Comparison of ENCODE assay signal across 13 cellular contexts in genomic region chr5:76720988-76721569, GRCh38. TPM values are rescaled to one million over a fixed set of nuclear protein-coding genes. Genes with fewer than 3 reads are reported as not detected.
A peak's percentile ranks its signal among the peaks of the same experiment; 100 is the strongest.
DNase-seq lines count a peak whose midpoint lies in the region; ATAC-seq and TF ChIP-seq lines count a peak whose summit lies in the region.
"Had no signal": no experiment of that assay in that cellular context is flagged by ENCODE, and none has a peak within 500 bp of the region (broad histone marks: within the 10 kb centered on the region; RNA-seq: fewer than 3 reads in every experiment).

No MANE protein-coding gene starts in this region.

- WGBS in esophagus squamous epithelium, 2 donors = 53 to 67% methylated on average over 10 of the region's 10 CpGs

- H3K9ac ChIP-seq in OCI-LY3 (ENCODE audit: low read length) = peak overlapping the region; percentile 17; the same call in 1 of the 2 replicates

- intact Hi-C loops in sciatic nerve (cut with DNase I) = no loop called here
- intact Hi-C loops in esophagus squamous epithelium (cut with DNase I) = no loop called here
- intact Hi-C loops in left ventricle myocardium inferior (cut with micrococcal nuclease) = no loop called here

- H2AFZ ChIP-seq in OCI-LY3 (ENCODE audit: low read depth, low read length) = no peak overlapping the region

- H3K27me3 ChIP-seq in OCI-LY3 (ENCODE audit: low read depth, low read length) (peaks cover 5% of the 10 kb centered on the region; the same call in 1 of the 2 replicates), esophagus squamous epithelium (peaks cover 0 to 24% (median 0%) of the 10 kb centered on the region in 4 donors), left ventricle myocardium inferior (ENCODE audit: low read depth) (peaks cover 20% of the 10 kb centered on the region)

- peak overlapping the region; percentile 74 for H3K4me2 ChIP-seq in OCI-LY3 (ENCODE audit: low read length)

- no peaks in the 10 kb centered on the region for H3K79me2 ChIP-seq in OCI-LY3 (ENCODE audit: low read length)

- no peak for TF ChIP-seq POLR2A in esophagus squamous epithelium (IDR thresholded peaks at IDR 0.05)

- H3K36me3 ChIP-seq in OCI-LY3 (replicated peaks; ENCODE audit: low read depth, low read length) = no peaks in the 10 kb centered on the region
- H3K36me3 ChIP-seq in esophagus squamous epithelium = no peaks in the 10 kb centered on the region
- H3K36me3 ChIP-seq in left ventricle myocardium inferior = no peaks in the 10 kb centered on the region
- H3K36me3 ChIP-seq: upper lobe of left lung had no signal

- ATAC-seq in HG02938 (IDR thresholded peaks at IDR 0.05; ENCODE audit: unreplicated experiment) (peak; percentile 93), sciatic nerve (no peak)

- H3K27me3 Mint-ChIP-seq in activated naive CD4-positive, alpha-beta T cell treated with anti-CD3 and anti-CD28 coated beads, Interleukin-2, amount 10 ng/mL, durations not matched to agents 7 days and 5 days = peaks cover 27% of the 10 kb centered on the region

- H3K27ac Mint-ChIP-seq in activated naive CD4-positive, alpha-beta T cell treated with anti-CD3 and anti-CD28 coated beads, Interleukin-2, amount 10 ng/mL, durations not matched to agents 7 days and 5 days = peak overlapping the region; percentile 8
- H3K27ac Mint-ChIP-seq: HFFc6 had no signal

- peaks cover 19% of the 10 kb centered on the region for H3K4me1 ChIP-seq in OCI-LY3 (ENCODE audit: low read length)
- peaks cover 0 to 28% (median 0%) of the 10 kb centered on the region in 3 donors for H3K4me1 ChIP-seq in esophagus squamous epithelium
- peaks cover 43% of the 10 kb centered on the region for H3K4me1 ChIP-seq in left ventricle myocardium inferior

- H3K4me3 Mint-ChIP-seq in activated naive CD4-positive, alpha-beta T cell treated with anti-CD3 and anti-CD28 coated beads, Interleukin-2, amount 10 ng/mL, durations not matched to agents 7 days and 5 days = no peak overlapping the region
- H3K4me3 Mint-ChIP-seq: HFFc6 had no signal

- no peaks in the 10 kb centered on the region for H3K9me3 Mint-ChIP-seq in activated naive CD4-positive, alpha-beta T cell treated with anti-CD3 and anti-CD28 coated beads, Interleukin-2, amount 10 ng/mL, durations not matched to agents 7 days and 5 days
- H3K9me3 Mint-ChIP-seq: HFFc6 had no signal

- no peak for DNase-seq in activated naive CD4-positive, alpha-beta T cell treated with anti-CD3 and anti-CD28 coated beads, Interleukin-2, amount 10 ng/mL, durations not matched to agents 7 days and 5 days
- DNase-seq in activated naive CD4-positive, alpha-beta T cell (lab: John Stamatoyannopoulos, UW) = no peak
- no peak for DNase-seq in sciatic nerve (ENCODE audit: low spot score)
- no peak for DNase-seq in esophagus squamous epithelium (lab: John Stamatoyannopoulos, UW)
- no peak for DNase-seq in left ventricle myocardium inferior
- no peak for DNase-seq in SK-N-DZ (ENCODE audit: low spot score)
- DNase-seq: dorsolateral prefrontal cortex, HFFc6, NCI-H524 treated with DMSO at 0.1 percent for 48 hours, upper lobe of left lung had no signal

- CTCF ChIA-PET in activated naive CD4-positive, alpha-beta T cell treated with anti-CD3 and anti-CD28 coated beads, Interleukin-2, amount 10 ng/mL, durations not matched to agents 7 days and 5 days (lab: Charles Lee) = interaction anchor here (7.5 kb wide), 1 partner anchor 54 kb away, joined by 54 read pairs; no protein-coding TSS in a partner anchor

- no peak for TF ChIP-seq CTCF in OCI-LY3 (IDR thresholded peaks at IDR 0.05; ENCODE audit: low read depth, low read length)
- TF ChIP-seq CTCF in esophagus squamous epithelium (IDR thresholded peaks at IDR 0.05) = no peak
- TF ChIP-seq CTCF in left ventricle myocardium inferior (IDR thresholded peaks at IDR 0.05; ENCODE audit: borderline replicate concordance) = no peak

- no peaks in the 10 kb centered on the region for H3K9me3 ChIP-seq in OCI-LY3 (ENCODE audit: insufficient read depth, low read length)
- H3K9me3 ChIP-seq in esophagus squamous epithelium = no peaks in the 10 kb centered on the region
- peaks cover 3% of the 10 kb centered on the region for H3K9me3 ChIP-seq in left ventricle myocardium inferior (replicated peaks)
- H3K9me3 ChIP-seq: upper lobe of left lung had no signal

- H3K4me1 Mint-ChIP-seq in activated naive CD4-positive, alpha-beta T cell treated with anti-CD3 and anti-CD28 coated beads, Interleukin-2, amount 10 ng/mL, durations not matched to agents 7 days and 5 days = peaks cover 16% of the 10 kb centered on the region

- H3K4me3 ChIP-seq in OCI-LY3 (ENCODE audit: low read length) (peak overlapping the region; percentile 32), esophagus squamous epithelium (no peak overlapping the region), left ventricle myocardium inferior (no peak overlapping the region)
- H3K4me3 ChIP-seq: dorsolateral prefrontal cortex, skin epidermis, upper lobe of left lung had no signal

- H3K27ac ChIP-seq in OCI-LY3 (ENCODE audit: low read length) = peak overlapping the region; percentile 30; the same call in 1 of the 2 replicates
- H3K27ac ChIP-seq in esophagus squamous epithelium = no peak overlapping the region
- H3K27ac ChIP-seq in left ventricle myocardium inferior (replicated peaks) = no peak overlapping the region
- H3K27ac ChIP-seq: dorsolateral prefrontal cortex, upper lobe of left lung had no signal

- no peaks in the 10 kb centered on the region for H4K20me1 ChIP-seq in OCI-LY3 (ENCODE audit: insufficient read depth, low read length)

- no peaks in the 10 kb centered on the region for H3K36me3 Mint-ChIP-seq in activated naive CD4-positive, alpha-beta T cell treated with anti-CD3 and anti-CD28 coated beads, Interleukin-2, amount 10 ng/mL, durations not matched to agents 7 days and 5 days

RNA-seq across cellular contexts. Expression of gene F2R, which starts 5.2 kb away (rescaled TPM):
- 4.7 TPM for total RNA-seq in sciatic nerve
- 10 to 100 TPM in 1 of 4 donors, 1 to 10 TPM in 2, under 1 TPM in 1; 0.38 to 13.0 (median 4.9) TPM for total RNA-seq in esophagus squamous epithelium
- total RNA-seq in left ventricle myocardium inferior = 9.4 TPM
- polyA plus RNA-seq in SK-N-DZ (2014; cell fraction: cytosol; rRNA removed) = 45.8 and 48.8 TPM in 2 replicates
- polyA plus RNA-seq in SK-N-DZ (2014; cell fraction: nucleus; rRNA removed) = 8.7 and 9.3 TPM in 2 replicates
